In genomic region chr22:42548597-42549328, GRCh38 we compare ENCODE assay signal across 16 cellular contexts. TPM values are rescaled to one million over a fixed set of nuclear protein-coding genes. Genes with fewer than 3 reads are reported as not detected.
A peak's percentile ranks its signal among the peaks of the same experiment; 100 is the strongest.
DNase-seq lines count a peak whose midpoint lies in the region; ATAC-seq and TF ChIP-seq lines count a peak whose summit lies in the region.
"Had no signal": no experiment of that assay in that cellular context is flagged by ENCODE, and none has a peak within 500 bp of the region (broad histone marks: within the 10 kb centered on the region; RNA-seq: fewer than 3 reads in every experiment).

No MANE protein-coding gene starts in this region.

- no peaks in the 10 kb centered on the region for H3K9me2 ChIP-seq in OCI-LY1 (ENCODE audit: low read depth, low read length)

- H3K27me3 ChIP-seq in OCI-LY1 (ENCODE audit: insufficient read depth, low read length) (no peaks in the 10 kb centered on the region), A673 (replicated peaks; ENCODE audit: insufficient read depth, low read depth, low read length, poor library complexity) (no peaks in the 10 kb centered on the region)
- H3K27me3 ChIP-seq: BE2C had no signal

- no peaks in the 10 kb centered on the region for H3K9me3 Mint-ChIP-seq in activated CD4-positive, alpha-beta T cell treated with anti-CD3 and anti-CD28 coated beads, Interleukin-2, amount 10 ng/mL, durations not matched to agents 7 days and 5 days
- no peaks in the 10 kb centered on the region for H3K9me3 Mint-ChIP-seq in central memory CD8-positive, alpha-beta T cell
- H3K9me3 Mint-ChIP-seq in stimulated activated memory B cell treated with anti-CD40 and anti-IgM and Interleukin-4, amounts not matched to agents 10 μg/mL and 1 μg/mL and 100 μg/mL, for 72 hours: no peaks in the 10 kb centered on the region
- H3K9me3 Mint-ChIP-seq: CD4-positive, alpha-beta T cell had no signal

- H3K9me3 ChIP-seq in OCI-LY1 (ENCODE audit: low read length) (no peaks in the 10 kb centered on the region), A673 (ENCODE audit: low read depth, low read length, poor library complexity, severe bottlenecking) (no peaks in the 10 kb centered on the region)
- H3K9me3 ChIP-seq: BE2C had no signal

- TF ChIP-seq CTCF in OCI-LY1 (IDR thresholded peaks at IDR 0.05; ENCODE audit: low read length): no peak
- TF ChIP-seq CTCF in A673 (conservative IDR thresholded peaks at IDR 0.05; ENCODE audit: low read depth, low read length): no peak

- H3K36me3 ChIP-seq in OCI-LY1 (ENCODE audit: insufficient read depth, low read length) (no peaks in the 10 kb centered on the region), A673 (ENCODE audit: insufficient read depth, low read length, poor library complexity, severe bottlenecking) (no peaks in the 10 kb centered on the region)
- H3K36me3 ChIP-seq: BE2C had no signal

- no peaks in the 10 kb centered on the region for H3K36me3 Mint-ChIP-seq in activated CD4-positive, alpha-beta T cell treated with anti-CD3 and anti-CD28 coated beads, Interleukin-2, amount 10 ng/mL, durations not matched to agents 7 days and 5 days (ENCODE audit: low read depth)
- peaks cover under 1% of the 10 kb centered on the region for H3K36me3 Mint-ChIP-seq in central memory CD8-positive, alpha-beta T cell (ENCODE audit: insufficient read depth)
- no peaks in the 10 kb centered on the region for H3K36me3 Mint-ChIP-seq in stimulated activated memory B cell treated with anti-CD40 and anti-IgM and Interleukin-4, amounts not matched to agents 10 μg/mL and 1 μg/mL and 100 μg/mL, for 72 hours

- H3K4me3 ChIP-seq in OCI-LY1 (ENCODE audit: low read depth, low read length, poor library complexity, severe bottlenecking) (no peak overlapping the region), A673 (ENCODE audit: low read depth, low read length, poor library complexity, severe bottlenecking) (no peak overlapping the region)

- peak overlapping the region; percentile 68 for H3K27ac Mint-ChIP-seq in activated CD4-positive, alpha-beta T cell treated with anti-CD3 and anti-CD28 coated beads, Interleukin-2, amount 10 ng/mL, durations not matched to agents 7 days and 5 days
- peak overlapping the region; percentile 11 for H3K27ac Mint-ChIP-seq in central memory CD8-positive, alpha-beta T cell (ENCODE audit: low read depth)
- H3K27ac Mint-ChIP-seq in stimulated activated memory B cell treated with anti-CD40 and anti-IgM and Interleukin-4, amounts not matched to agents 10 μg/mL and 1 μg/mL and 100 μg/mL, for 72 hours: peak overlapping the region; percentile 52
- H3K27ac Mint-ChIP-seq: CD4-positive, alpha-beta T cell; H9 had no signal

- no peak overlapping the region for H3K4me3 Mint-ChIP-seq in activated CD4-positive, alpha-beta T cell treated with anti-CD3 and anti-CD28 coated beads, Interleukin-2, amount 10 ng/mL, durations not matched to agents 7 days and 5 days
- H3K4me3 Mint-ChIP-seq in central memory CD8-positive, alpha-beta T cell: no peak overlapping the region
- no peak overlapping the region for H3K4me3 Mint-ChIP-seq in stimulated activated memory B cell treated with anti-CD40 and anti-IgM and Interleukin-4, amounts not matched to agents 10 μg/mL and 1 μg/mL and 100 μg/mL, for 72 hours
- H3K4me3 Mint-ChIP-seq: CD4-positive, alpha-beta T cell; H9 had no signal

- H3K4me2 ChIP-seq in OCI-LY1 (ENCODE audit: low read length): no peak overlapping the region

- ATAC-seq in central memory CD8-positive, alpha-beta T cell (replicated peaks; ENCODE audit: extremely low read depth, poor library complexity, severe bottlenecking): no peak
- no peak for ATAC-seq in stimulated activated memory B cell treated with anti-CD40 and anti-IgM and Interleukin-4, amounts not matched to agents 10 μg/mL and 1 μg/mL and 100 μg/mL, for 72 hours
- ATAC-seq: Right ventricle myocardium inferior had no signal

- intact Hi-C loops in A673 (cut with micrococcal nuclease; ENCODE audit: unreplicated experiment): no loop called here

- no peaks in the 10 kb centered on the region for H4K20me1 ChIP-seq in OCI-LY1 (ENCODE audit: insufficient read depth, low read length)

- POLR2A ChIA-PET in activated CD4-positive, alpha-beta T cell treated with anti-CD3 and anti-CD28 coated beads, Interleukin-2, amount 10 ng/mL, durations not matched to agents 7 days and 5 days (lab: Charles Lee): no interaction called here
- POLR2A ChIA-PET in A673 (lab: Charles Lee; ENCODE audit: low non-redundant PET): no interaction called here

- BruUV-seq in A673 (replicated peaks; lab: Mats Ljungman, UMichigan): no TSS peak

- peak overlapping the region; percentile 61 for H3K27ac ChIP-seq in OCI-LY1 (ENCODE audit: low read depth, low read length, poor library complexity, severe bottlenecking)
- H3K27ac ChIP-seq in substantia nigra (ENCODE audit: low read depth, low read length, poor library complexity, severe bottlenecking): no peak overlapping the region
- H3K27ac ChIP-seq in A673 (ENCODE audit: low read depth, low read length, poor library complexity, severe bottlenecking): no peak overlapping the region

- peaks cover 16% of the 10 kb centered on the region for H3K4me1 Mint-ChIP-seq in activated CD4-positive, alpha-beta T cell treated with anti-CD3 and anti-CD28 coated beads, Interleukin-2, amount 10 ng/mL, durations not matched to agents 7 days and 5 days
- H3K4me1 Mint-ChIP-seq in central memory CD8-positive, alpha-beta T cell: peaks cover 21% of the 10 kb centered on the region
- peaks cover 38% of the 10 kb centered on the region for H3K4me1 Mint-ChIP-seq in stimulated activated memory B cell treated with anti-CD40 and anti-IgM and Interleukin-4, amounts not matched to agents 10 μg/mL and 1 μg/mL and 100 μg/mL, for 72 hours

- H3K9ac ChIP-seq in OCI-LY1 (ENCODE audit: low read length): no peak overlapping the region

- H3K4me1 ChIP-seq in OCI-LY1 (ENCODE audit: insufficient read depth, low read length, severe bottlenecking) (peaks cover 40% of the 10 kb centered on the region), A673 (ENCODE audit: insufficient read depth, low read length, poor library complexity, severe bottlenecking) (no peaks in the 10 kb centered on the region)

- 0 out of 2 replicates have a peak, but pooled peaks cover 4% of the 10 kb centered on the region for H3F3A ChIP-seq in OCI-LY1 (ENCODE audit: insufficient read depth, low read length)

- CTCF ChIA-PET in activated CD4-positive, alpha-beta T cell treated with anti-CD3 and anti-CD28 coated beads, Interleukin-2, amount 10 ng/mL, durations not matched to agents 7 days and 5 days (lab: Charles Lee): interaction anchor here (2.2 kb wide), 1 partner anchor 16 kb away, joined by 6 read pairs; no protein-coding TSS in a partner anchor
- CTCF ChIA-PET in A673 (lab: Charles Lee): no interaction called here

- H2AFZ ChIP-seq in OCI-LY1 (ENCODE audit: low read length): no peak overlapping the region

- no peaks in the 10 kb centered on the region for H3K79me2 ChIP-seq in OCI-LY1 (ENCODE audit: insufficient read depth, low read length)

- H3K27me3 Mint-ChIP-seq in activated CD4-positive, alpha-beta T cell treated with anti-CD3 and anti-CD28 coated beads, Interleukin-2, amount 10 ng/mL, durations not matched to agents 7 days and 5 days: no peaks in the 10 kb centered on the region
- H3K27me3 Mint-ChIP-seq in central memory CD8-positive, alpha-beta T cell: no peaks in the 10 kb centered on the region
- H3K27me3 Mint-ChIP-seq in stimulated activated memory B cell treated with anti-CD40 and anti-IgM and Interleukin-4, amounts not matched to agents 10 μg/mL and 1 μg/mL and 100 μg/mL, for 72 hours: no peaks in the 10 kb centered on the region
- H3K27me3 Mint-ChIP-seq: CD4-positive, alpha-beta T cell had no signal

- DNase-seq in activated CD4-positive, alpha-beta T cell treated with anti-CD3 and anti-CD28 coated beads, Interleukin-2, amount 10 ng/mL, durations not matched to agents 7 days and 5 days: no peak
- DNase-seq in activated CD4-positive, alpha-beta T cell treated with anti-CD3 and anti-CD28 coated beads, Interleukin-2, amount 50 U/mL, for 4 hours: no peak
- DNase-seq in central memory CD8-positive, alpha-beta T cell (ENCODE audit: low spot score in 2 of 2): no peak
- DNase-seq in DMS79 (lab: John Stamatoyannopoulos, UW): no peak
- DNase-seq in substantia nigra (lab: John Stamatoyannopoulos, UW): no peak
- no peak for DNase-seq in A673 (ENCODE audit: low spot score)
- DNase-seq: 8988T; BE2C; CD4-positive, alpha-beta T cell; EL; H9; NCI-H1694 treated with DMSO at 0.1 percent for 48 hours; NCI-H526 had no signal

RNA-seq across cellular contexts. Expression of gene SERHL2, which starts 5.0 kb away (rescaled TPM):
- total RNA-seq in activated CD4-positive, alpha-beta T cell treated with anti-CD3 and anti-CD28 coated beads, Interleukin-2, amount 10 ng/mL, durations not matched to agents 7 days and 5 days: under 1 TPM; 0.83 to 0.97 TPM
- 0.49 and 0.96 TPM in 2 replicates for total RNA-seq in A673 (2021)

RNA-seq across cellular contexts. Expression of gene RRP7A, which starts 29.2 kb away (rescaled TPM):
- total RNA-seq in activated CD4-positive, alpha-beta T cell treated with anti-CD3 and anti-CD28 coated beads, Interleukin-2, amount 10 ng/mL, durations not matched to agents 7 days and 5 days: 10 to 100 TPM; 53.1 to 57.5 TPM
- total RNA-seq in A673 (2021): 68.5 and 69.1 TPM in 2 replicates

Comparison
In these comparisons a context has a peak if more than half of its experiments do, and no peak if none do; other contexts are left out.
1. H3K27ac Mint-ChIP-seq: peak in every context shown above with its lines; median percentile 68 in activated CD4-positive, alpha-beta T cell treated with anti-CD3 and anti-CD28 coated beads, Interleukin-2, amount 10 ng/mL, durations not matched to agents 7 days and 5 days; 52 in stimulated activated memory B cell treated with anti-CD40 and anti-IgM and Interleukin-4, amounts not matched to agents 10 μg/mL and 1 μg/mL and 100 μg/mL, for 72 hours; 11 in central memory CD8-positive, alpha-beta T cell.